ENCODE assay signal across 3 cellular contexts in genomic region chr9:131069699-131070098, GRCh38.
TF ChIP-seq lines count a peak whose summit lies in the region.

No MANE protein-coding gene starts in this region.

TF ChIP-seq in GM23338, 12 proteins besides CTCF, POLR2A, EP300 and RAD21 (continues in another document):
- TF ChIP-seq POLR2AphosphoS5 (IDR thresholded peaks at IDR 0.05; ENCODE audit: low read depth) (no peak), CREB1 (CRISPR knock-in tag; IDR thresholded peaks at IDR 0.05; ENCODE audit: low read depth) (no peak), STAT1 (IDR thresholded peaks at IDR 0.05; ENCODE audit: unreplicated experiment) (no peak), ZNF114 (CRISPR knock-in tag; IDR thresholded peaks at IDR 0.05) (no peak), EZH2 (IDR thresholded peaks at IDR 0.05; ENCODE audit: low read depth, unreplicated experiment) (no peak), EZH2phosphoT487 (IDR thresholded peaks at IDR 0.05; ENCODE audit: unreplicated experiment) (no peak), REST (IDR thresholded peaks at IDR 0.05; ENCODE audit: unreplicated experiment) (no peak)

TF ChIP-seq in WTC11, 78 proteins besides CTCF, POLR2A, EP300 and RAD21:
- TF ChIP-seq NR2C2 (CRISPR knock-in tag; IDR thresholded peaks at IDR 0.05) (no peak), ZBTB43 (CRISPR knock-in tag; IDR thresholded peaks at IDR 0.05) (no peak), ZNF512 (CRISPR knock-in tag; IDR thresholded peaks at IDR 0.05; ENCODE audit: borderline replicate concordance) (no peak), NR3C1 (CRISPR knock-in tag; conservative IDR thresholded peaks at IDR 0.05; ENCODE audit: low read depth) (no peak), MXD4 (CRISPR knock-in tag; IDR thresholded peaks at IDR 0.05; ENCODE audit: borderline replicate concordance) (no peak), E2F5 (CRISPR knock-in tag; IDR thresholded peaks at IDR 0.05) (no peak), FOXJ3 (CRISPR knock-in tag; IDR thresholded peaks at IDR 0.05; ENCODE audit: borderline replicate concordance) (no peak), ZNF138 (CRISPR knock-in tag; conservative IDR thresholded peaks at IDR 0.05) (no peak)

TF ChIP-seq in H1, 55 proteins besides CTCF, POLR2A, EP300 and RAD21:
- TF ChIP-seq RNF2 (IDR thresholded peaks at IDR 0.05; ENCODE audit: borderline replicate concordance, low read depth, low read length, missing control alignments, poor library complexity, severe bottlenecking) (no peak), USF2 (IDR thresholded peaks at IDR 0.05; ENCODE audit: low read length) (no peak), CTBP2 (IDR thresholded peaks at IDR 0.05; ENCODE audit: borderline replicate concordance, insufficient read depth, insufficient read length, low read length) (no peak), TAF7 (optimal IDR thresholded peaks at IDR 0.05; ENCODE audit: borderline replicate concordance, low read depth, low read length) (no peak), FOSL1 (IDR thresholded peaks at IDR 0.05; ENCODE audit: insufficient read depth, low read depth, low read length) (no peak), JUN (IDR thresholded peaks at IDR 0.05; ENCODE audit: low read depth, low read length) (no peak), TBP (IDR thresholded peaks at IDR 0.05; ENCODE audit: low read depth, low read length) (no peak)
TF ChIP-seq in H1: peak in this region for 0.
